11 cellular contexts compared by ENCODE assay signal in genomic region chr3:57559526-57559925, GRCh38. TPM values are rescaled to one million over a fixed set of nuclear protein-coding genes. Genes with fewer than 3 reads are reported as not detected.
DNase-seq lines count a peak whose midpoint lies in the region; ATAC-seq and TF ChIP-seq lines count a peak whose summit lies in the region.
"Had no signal": no experiment of that assay in that cellular context is flagged by ENCODE, and none has a peak within 500 bp of the region (broad histone marks: within the 10 kb centered on the region; RNA-seq: fewer than 3 reads in every experiment).

No MANE protein-coding gene starts in this region.

- H3K79me2 ChIP-seq in smooth muscle cell (ENCODE audit: low read depth), result peaks cover 38% of the 10 kb centered on the region

- TF ChIP-seq CTCF in Panc1 (IDR thresholded peaks at IDR 0.05), result no peak
- no peak for TF ChIP-seq CTCF in smooth muscle cell (IDR thresholded peaks at IDR 0.05; ENCODE audit: borderline replicate concordance, insufficient read depth, poor library complexity, severe bottlenecking)

- ATAC-seq in Panc1 (no peak), HG03135 (IDR thresholded peaks at IDR 0.05; ENCODE audit: unreplicated experiment) (no peak)

- intact Hi-C loops in activated naive CD4-positive, alpha-beta T cell treated with anti-CD3 and anti-CD28 coated beads for 36 hours (cut with micrococcal nuclease), result loop anchor here (5.0 to 10.0 kb wide), 2 partner anchors 385 to 877 kb away; partner anchors contain the start of gene TASOR
- intact Hi-C loops in Panc1 (cut with micrococcal nuclease; ENCODE audit: unreplicated experiment), result loop anchor here (10.0 kb wide), 1 partner anchor 155 kb away; no protein-coding TSS in a partner anchor

- H3K9me3 Mint-ChIP-seq in activated naive CD4-positive, alpha-beta T cell treated with anti-CD3 and anti-CD28 coated beads for 36 hours, result no peaks in the 10 kb centered on the region

- BruUV-seq in Panc1 (replicated peaks; lab: Mats Ljungman, UMichigan), result TSS peak; percentile 40

- no peaks in the 10 kb centered on the region for H3K27me3 Mint-ChIP-seq in activated naive CD4-positive, alpha-beta T cell treated with anti-CD3 and anti-CD28 coated beads for 36 hours (ENCODE audit: low read depth)

- no peak for DNase-seq in activated naive CD4-positive, alpha-beta T cell treated with anti-CD3 and anti-CD28 coated beads for 36 hours
- no peak for DNase-seq in activated naive CD4-positive, alpha-beta T cell treated with anti-CD3 and anti-CD28 coated beads, Interleukin-2, amount 50 U/mL, for 16 hours
- no peak for DNase-seq in Panc1 (ENCODE audit: low read depth, low spot score)
- DNase-seq in smooth muscle cell (lab: John Stamatoyannopoulos, UW; ENCODE audit: unreplicated experiment), result no peak
- DNase-seq in T-helper 9 cell, result no peak
- DNase-seq in cortex of kidney (lab: John Stamatoyannopoulos, UW), result no peak
- DNase-seq: C1 segment of cervical spinal cord; stimulated activated CD4-positive, alpha-beta T cell treated with anti-CD3 and anti-CD28 coated beads, Interleukin-12 subunit alpha, Interleukin-12 subunit beta, amount 100 ng/mL, for 4 hours; T1000 had no signal

- H3K4me2 ChIP-seq in smooth muscle cell, result peak overlapping the region; percentile 94

- H3K4me3 Mint-ChIP-seq in activated naive CD4-positive, alpha-beta T cell treated with anti-CD3 and anti-CD28 coated beads for 36 hours, result peak overlapping the region; percentile 32

- no peak overlapping the region for H2AFZ ChIP-seq in smooth muscle cell (ENCODE audit: low read depth)

- H3K27me3 ChIP-seq in Panc1 (ENCODE audit: control insufficient read depth, insufficient read depth, low read length) (no peaks in the 10 kb centered on the region), endocrine pancreas (ENCODE audit: control insufficient read depth, insufficient read depth, low read length) (no peaks in the 10 kb centered on the region), smooth muscle cell (ENCODE audit: low read depth) (no peaks in the 10 kb centered on the region)

- H3K4me1 ChIP-seq in Panc1 (ENCODE audit: control insufficient read depth, insufficient read depth, low read length) (peaks cover 4% of the 10 kb centered on the region; the same call in 1 of the 2 replicates), endocrine pancreas (ENCODE audit: control insufficient read depth, insufficient read depth, low read length) (peaks cover 13% of the 10 kb centered on the region), smooth muscle cell (ENCODE audit: low read depth) (peaks cover 7% of the 10 kb centered on the region)

- H4K20me1 ChIP-seq in smooth muscle cell (ENCODE audit: low read depth), result peaks cover 47% of the 10 kb centered on the region

- 93% methylated on average over 1 of the region's 1 CpG for WGBS in smooth muscle cell (ENCODE audit: low lambda C conversion rate)

- H3K27ac ChIP-seq in Panc1 (ENCODE audit: low read length) (no peak overlapping the region), smooth muscle cell (ENCODE audit: low read depth) (no peak overlapping the region)

- H3K36me3 Mint-ChIP-seq in activated naive CD4-positive, alpha-beta T cell treated with anti-CD3 and anti-CD28 coated beads for 36 hours (ENCODE audit: low read depth), result peaks cover 35% of the 10 kb centered on the region

- H3K9ac ChIP-seq in endocrine pancreas (ENCODE audit: control insufficient read depth, insufficient read depth, low read length) (no peak overlapping the region), smooth muscle cell (ENCODE audit: low read depth) (no peak overlapping the region)

- H3K4me1 Mint-ChIP-seq in activated naive CD4-positive, alpha-beta T cell treated with anti-CD3 and anti-CD28 coated beads for 36 hours (ENCODE audit: low read depth), result peaks cover 48% of the 10 kb centered on the region

- H3K36me3 ChIP-seq in Panc1 (ENCODE audit: control insufficient read depth, insufficient read depth, low read length) (peaks cover 10% of the 10 kb centered on the region), endocrine pancreas (ENCODE audit: control insufficient read depth, insufficient read depth, low read length) (no peaks in the 10 kb centered on the region), smooth muscle cell (ENCODE audit: low read depth) (no peaks in the 10 kb centered on the region)

- H3K4me3 ChIP-seq in Panc1 (ENCODE audit: low read depth in 2 of 2, low read length in 2 of 2) (peak overlapping the region in 1 of 2 experiments; percentile 67; a peak in 3 of 4 replicates), endocrine pancreas (ENCODE audit: control insufficient read depth, insufficient read depth, low read length) (peak overlapping the region; percentile 10), smooth muscle cell (no peak overlapping the region)

- POLR2A ChIA-PET in Panc1 (lab: Charles Lee), result interaction anchor here (0.6 kb wide), 1 partner anchor 9 kb away, joined by 6 read pairs; no protein-coding TSS in a partner anchor

- CTCF ChIA-PET in activated naive CD4-positive, alpha-beta T cell treated with anti-CD3 and anti-CD28 coated beads for 36 hours (lab: Charles Lee), result interaction anchor here (1.3 kb wide), 1 partner anchor 389 kb away, joined by 3 read pairs; no protein-coding TSS in a partner anchor
- CTCF ChIA-PET in Panc1 (lab: Charles Lee), result no interaction called here

- H3K27ac Mint-ChIP-seq in activated naive CD4-positive, alpha-beta T cell treated with anti-CD3 and anti-CD28 coated beads for 36 hours, result no peak overlapping the region

- in situ Hi-C loops in Panc1 (cut with HindIII; ENCODE audit: low pct_unique_long_range_greater_than_20kb, low sequenced_read_pairs), result no loop called here

- peaks cover 18% of the 10 kb centered on the region for H3F3A ChIP-seq in smooth muscle cell (ENCODE audit: low read depth)

- no peaks in the 10 kb centered on the region for H3K9me3 ChIP-seq in Panc1 (ENCODE audit: control insufficient read depth, insufficient read depth, low read depth, low read length)
- no peaks in the 10 kb centered on the region for H3K9me3 ChIP-seq in endocrine pancreas (ENCODE audit: control insufficient read depth, low read length)
- no peaks in the 10 kb centered on the region for H3K9me3 ChIP-seq in smooth muscle cell (replicated peaks; ENCODE audit: low read depth)

RNA-seq across cellular contexts. Expression of gene PDE12, which starts 3.5 kb away (rescaled TPM):
- total RNA-seq in activated naive CD4-positive, alpha-beta T cell treated with anti-CD3 and anti-CD28 coated beads for 36 hours, result 10 to 100 TPM; 15.3 to 15.6 TPM
- total RNA-seq in Panc1 (2021; ENCODE audit: unreplicated experiment) (22.8 TPM), smooth muscle cell (8.6 and 10.8 TPM in 2 replicates)
- polyA plus RNA-seq in Panc1 (2012; ENCODE audit: insufficient read length), result 10.1 TPM
- 6.7 and 7.8 TPM in 2 replicates for polyA plus RNA-seq in smooth muscle cell

RNA-seq across cellular contexts. Expression of gene DNAH12, which starts 15.4 kb away (rescaled TPM):
- under 1 TPM in 1 of 2 experiments, not detected in 1; 0.05 TPM for total RNA-seq in activated naive CD4-positive, alpha-beta T cell treated with anti-CD3 and anti-CD28 coated beads for 36 hours
- 0.21 TPM for total RNA-seq in Panc1 (2021; ENCODE audit: unreplicated experiment)
- polyA plus RNA-seq in Panc1 (2012; ENCODE audit: insufficient read length), result not detected
- under 0.01 and 0.27 TPM in 2 replicates for total RNA-seq in smooth muscle cell
- polyA plus RNA-seq in smooth muscle cell, result 0.18 TPM in 1 of 2 replicates, not detected in the other

RNA-seq across cellular contexts. Expression of gene ARF4, which starts 37.6 kb away (rescaled TPM):
- 10 to 100 TPM; 49.0 to 50.8 TPM for total RNA-seq in activated naive CD4-positive, alpha-beta T cell treated with anti-CD3 and anti-CD28 coated beads for 36 hours
- 126 TPM for total RNA-seq in Panc1 (2021; ENCODE audit: unreplicated experiment)
- polyA plus RNA-seq in Panc1 (2012; ENCODE audit: insufficient read length), result 140 TPM
- total RNA-seq in smooth muscle cell, result 688 and 774 TPM in 2 replicates
- 574 and 688 TPM in 2 replicates for polyA plus RNA-seq in smooth muscle cell
